ENCODE assay signal across 8 cellular contexts in the genomic region with DNA sequence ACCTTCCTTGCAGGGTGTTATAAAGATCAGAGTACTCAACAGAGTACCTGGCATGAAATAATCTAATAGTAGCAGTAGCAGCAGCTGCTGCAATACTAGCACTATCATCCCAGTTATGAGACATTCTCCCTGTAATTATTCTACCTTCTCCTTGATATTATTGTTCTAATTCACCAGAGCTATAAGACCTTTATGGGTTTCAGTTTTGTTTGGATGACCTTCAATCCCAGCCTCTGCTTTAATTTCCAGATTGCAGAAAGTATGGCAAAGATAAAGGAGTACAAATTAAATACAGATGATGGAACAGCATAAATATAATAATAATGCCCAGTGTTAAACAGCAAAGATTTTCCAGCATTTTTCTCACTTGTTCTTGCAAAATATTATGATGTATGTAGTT.
"Had no signal": no experiment of that assay in that cellular context is flagged by ENCODE, and none has a peak within 500 bp of the region (broad histone marks: within the 10 kb centered on the region; RNA-seq: fewer than 3 reads in every experiment).

No MANE protein-coding gene starts in this region.

- ATAC-seq: HCT116, HepG2 had no signal

- H3K36me3 ChIP-seq: HAP-1 had no signal

- H3K4me1 ChIP-seq: HAP-1 had no signal

- H3K27ac ChIP-seq: GM23248, HL-60 had no signal

- H3K9me3 ChIP-seq: HAP-1 had no signal

- H3K9ac ChIP-seq: GM23248 had no signal

- FAIRE-seq: HepG2 had no signal

- H2AFZ ChIP-seq: GM23248 had no signal

- DNase-seq: GM23248, GOT3, H7, HFFc6 had no signal

- H3K4me3 ChIP-seq: GM23248, HAP-1 had no signal
